Comparison of ENCODE assay signal across 23 cellular contexts in genomic region chr15:57405133-57405532, GRCh38. TPM values are rescaled to one million over a fixed set of nuclear protein-coding genes. Genes with fewer than 3 reads are reported as not detected.
"Had no signal": no experiment of that assay in that cellular context is flagged by ENCODE, and none has a peak within 500 bp of the region (broad histone marks: within the 10 kb centered on the region; RNA-seq: fewer than 3 reads in every experiment).

No MANE protein-coding gene starts in this region.

- H3K27me3 ChIP-seq: dorsolateral prefrontal cortex, esophagus muscularis mucosa, gastroesophageal sphincter, left lung, neutrophil, right lobe of liver, testis, tibial nerve had no signal

- H3K4me1 Mint-ChIP-seq: immature natural killer cell; naive thymus-derived CD4-positive, alpha-beta T cell; stimulated activated effector memory CD8-positive, alpha-beta T cell treated with anti-CD3 and anti-CD28 coated beads, Interleukin-12 subunit alpha, Interleukin-12 subunit beta, amount 100 ng/mL, for 72 hours had no signal

- H3K4me3 Mint-ChIP-seq: immature natural killer cell; naive thymus-derived CD4-positive, alpha-beta T cell; stimulated activated effector memory CD8-positive, alpha-beta T cell treated with anti-CD3 and anti-CD28 coated beads, Interleukin-12 subunit alpha, Interleukin-12 subunit beta, amount 100 ng/mL, for 72 hours had no signal

- H3K9me3 Mint-ChIP-seq: immature natural killer cell; stimulated activated effector memory CD8-positive, alpha-beta T cell treated with anti-CD3 and anti-CD28 coated beads, Interleukin-12 subunit alpha, Interleukin-12 subunit beta, amount 100 ng/mL, for 72 hours had no signal

- H3K4me1 ChIP-seq: left lung, psoas muscle had no signal

- H3K4me3 ChIP-seq: dorsolateral prefrontal cortex, esophagus muscularis mucosa, gastroesophageal sphincter, left lung, lung, psoas muscle, right lobe of liver, testis, tibial nerve had no signal

- DNase-seq: cortex of kidney; dorsolateral prefrontal cortex; effector CD8-positive, alpha-beta T cell; foreskin fibroblast; glutamatergic neuron; immature natural killer cell; left lung; mesenchymal stem cell; naive thymus-derived CD4-positive, alpha-beta T cell; psoas muscle; retina; right lobe of liver; stimulated activated CD4-positive, alpha-beta T cell treated with anti-CD3 and anti-CD28 coated beads, Interleukin-4, amount 100 ng/mL, for 1 hour; stimulated activated CD8-positive, alpha-beta memory T cell treated with anti-CD3 and anti-CD28 coated beads, Interleukin-4, amount 100 ng/mL, for 48 hours; stimulated activated naive CD8-positive, alpha-beta T cell treated with anti-CD3 and anti-CD28 coated beads, Interleukin-15, Interleukin-2, amounts not matched to agents 100 U/mL and 50 U/mL, for 24 hours; testis had no signal

- ATAC-seq: gastroesophageal sphincter; naive thymus-derived CD4-positive, alpha-beta T cell; psoas muscle; stimulated activated effector memory CD8-positive, alpha-beta T cell treated with anti-CD3 and anti-CD28 coated beads, Interleukin-12 subunit alpha, Interleukin-12 subunit beta, amount 100 ng/mL, for 72 hours; stimulated activated naive CD8-positive, alpha-beta T cell treated with anti-CD3 and anti-CD28 coated beads, Interleukin-15, Interleukin-2, amounts not matched to agents 100 U/mL and 50 U/mL, for 24 hours had no signal

- H3K36me3 Mint-ChIP-seq: immature natural killer cell; naive thymus-derived CD4-positive, alpha-beta T cell; stimulated activated effector memory CD8-positive, alpha-beta T cell treated with anti-CD3 and anti-CD28 coated beads, Interleukin-12 subunit alpha, Interleukin-12 subunit beta, amount 100 ng/mL, for 72 hours had no signal

- H3K36me3 ChIP-seq: esophagus muscularis mucosa, gastroesophageal sphincter, left lung, neutrophil, tibial nerve had no signal

- H3K27ac ChIP-seq: epithelial cell of prostate, esophagus muscularis mucosa, gastroesophageal sphincter, neutrophil, psoas muscle, testis had no signal

- H3K27ac Mint-ChIP-seq: immature natural killer cell; naive thymus-derived CD4-positive, alpha-beta T cell; stimulated activated effector memory CD8-positive, alpha-beta T cell treated with anti-CD3 and anti-CD28 coated beads, Interleukin-12 subunit alpha, Interleukin-12 subunit beta, amount 100 ng/mL, for 72 hours had no signal

- H3K9me3 ChIP-seq: esophagus muscularis mucosa, gastroesophageal sphincter, left lung, neutrophil, psoas muscle, right lobe of liver, testis, tibial nerve had no signal

RNA-seq across cellular contexts. Expression of gene CGNL1, which starts 28.8 kb away (rescaled TPM):
- total RNA-seq: naive thymus-derived CD4-positive, alpha-beta T cell had no signal
- polyA plus RNA-seq: immature natural killer cell; naive thymus-derived CD4-positive, alpha-beta T cell had no signal
